ENCODE assay signal across 9 cellular contexts in the genomic region with DNA sequence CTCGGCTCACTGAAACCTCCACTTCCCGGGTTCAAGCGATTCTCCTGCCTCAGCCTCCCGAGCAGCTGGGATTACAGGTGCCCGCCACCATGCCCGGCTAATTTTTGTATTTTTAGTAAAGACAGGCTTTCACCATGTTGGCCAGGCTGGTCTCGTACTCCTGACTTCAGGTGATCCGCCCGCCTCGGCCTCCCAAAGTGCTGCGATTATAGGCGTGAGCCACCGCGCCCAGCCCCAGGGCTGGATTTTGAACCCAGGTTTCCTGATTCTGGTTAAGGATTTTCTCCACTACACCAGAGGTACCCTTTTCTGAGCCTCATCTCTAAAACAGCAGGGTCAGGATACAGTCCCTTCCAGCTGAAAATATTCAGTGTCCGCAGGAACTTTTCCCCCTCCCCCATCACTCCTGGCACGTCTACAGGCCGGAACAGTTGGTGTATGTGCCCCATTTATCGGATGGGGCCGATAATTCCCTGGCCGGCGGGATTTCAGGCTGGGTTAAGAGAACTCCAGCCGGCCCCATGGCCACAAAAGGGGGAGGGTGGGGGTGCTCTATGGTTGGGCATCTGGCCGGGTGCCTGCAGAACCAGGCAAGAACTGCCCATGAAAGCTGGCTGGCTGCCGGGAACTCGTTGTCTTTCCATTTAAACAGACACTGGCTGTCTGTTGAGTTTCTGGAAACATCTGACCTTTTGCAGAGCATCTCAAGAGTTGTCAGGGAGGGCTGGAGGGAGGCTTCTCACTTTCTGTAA. TPM values are rescaled to one million over a fixed set of nuclear protein-coding genes. Genes with fewer than 3 reads are reported as not detected.
DNase-seq lines count a peak whose midpoint lies in the region; ATAC-seq lines count a peak whose summit lies in the region.
"Had no signal": no experiment of that assay in that cellular context is flagged by ENCODE, and none has a peak within 500 bp of the region (broad histone marks: within the 10 kb centered on the region; RNA-seq: fewer than 3 reads in every experiment).

No MANE protein-coding gene starts in this region.

- no peaks in the 10 kb centered on the region for H3K36me3 ChIP-seq in muscle layer of duodenum (ENCODE audit: control insufficient read depth in 1 of 2, insufficient read depth in 2 of 2, low read length in 2 of 2)

- no peaks in the 10 kb centered on the region for H3K27me3 ChIP-seq in muscle layer of duodenum (ENCODE audit: low read depth, low read length)

- ATAC-seq in GM21423 (IDR thresholded peaks at IDR 0.05; ENCODE audit: unreplicated experiment) = no peak

- no peak overlapping the region for H3K4me3 ChIP-seq in muscle layer of duodenum (ENCODE audit: low read depth in 1 of 2, low read length in 2 of 2)

- DNase-seq in DMS153 (lab: John Stamatoyannopoulos, UW) = peak; percentile 51
- DNase-seq in DMS153 treated with DMSO at 0.1 percent for 48 hours (lab: John Stamatoyannopoulos, UW; ENCODE audit: unreplicated experiment) = no peak
- peak; percentile 89 for DNase-seq in fibroblast of gingiva (ENCODE audit: low read depth)
- DNase-seq in ureter (ENCODE audit: low spot score) = peak; percentile 92
- DNase-seq in NCI-H748 treated with DMSO at 0.1 percent for 48 hours (lab: John Stamatoyannopoulos, UW) = no peak
- no peak for DNase-seq in dedifferentiated amniotic fluid mesenchymal stem cell (ENCODE audit: extremely low spot score)

- H3K27ac ChIP-seq in muscle layer of duodenum (ENCODE audit: low read length) = peak overlapping the region; percentile 67
- H3K27ac ChIP-seq: 22Rv1 had no signal

- H3K9me3 ChIP-seq in muscle layer of duodenum (ENCODE audit: control insufficient read depth in 1 of 2, low read length in 2 of 2) = no peaks in the 10 kb centered on the region

- no peaks in the 10 kb centered on the region for H3K4me1 ChIP-seq in muscle layer of duodenum (ENCODE audit: control insufficient read depth in 1 of 2, insufficient read depth in 2 of 2, low read length in 2 of 2)

RNA-seq across cellular contexts. Expression of gene SEMA4B, which starts 26.8 kb away (rescaled TPM):
- 183 TPM for total RNA-seq in ureter

RNA-seq across cellular contexts. Expression of gene CIB1, which starts 59.4 kb away (rescaled TPM):
- 104 TPM for total RNA-seq in ureter

RNA-seq across cellular contexts. Expression of gene GDPGP1, which starts 59.7 kb away (rescaled TPM):
- total RNA-seq in ureter = 16.9 TPM

Comparison
In these comparisons a context has a peak if more than half of its experiments do, and no peak if none do; other contexts are left out.
1. DNase-seq: peak in DMS153 (single experiment), fibroblast of gingiva (single experiment) and ureter (single experiment); none in DMS153 treated with DMSO at 0.1 percent for 48 hours (single experiment), NCI-H748 treated with DMSO at 0.1 percent for 48 hours (single experiment) and dedifferentiated amniotic fluid mesenchymal stem cell (single experiment).